In genomic region chr6:3628143-3628840, GRCh38 we compare ENCODE assay signal across 16 cellular contexts.
DNase-seq lines count a peak whose midpoint lies in the region; ATAC-seq and TF ChIP-seq lines count a peak whose summit lies in the region.
"Had no signal": no experiment of that assay in that cellular context is flagged by ENCODE, and none has a peak within 500 bp of the region (broad histone marks: within the 10 kb centered on the region; RNA-seq: fewer than 3 reads in every experiment).

No MANE protein-coding gene starts in this region.

- H3K27me3 Mint-ChIP-seq in activated naive CD8-positive, alpha-beta T cell: no peaks in the 10 kb centered on the region
- peaks cover 19% of the 10 kb centered on the region for H3K27me3 Mint-ChIP-seq in activated naive CD8-positive, alpha-beta T cell treated with anti-CD3 and anti-CD28 coated beads, Interleukin-2, amount 50 U/mL, for 24 hours

- no peaks in the 10 kb centered on the region for H3K36me3 Mint-ChIP-seq in activated naive CD8-positive, alpha-beta T cell
- H3K36me3 Mint-ChIP-seq in activated naive CD8-positive, alpha-beta T cell treated with anti-CD3 and anti-CD28 coated beads, Interleukin-2, amount 50 U/mL, for 24 hours (ENCODE audit: low read depth): no peaks in the 10 kb centered on the region

- TF ChIP-seq CTCF in thoracic aorta (IDR thresholded peaks at IDR 0.05): no peak

- H3K4me1 Mint-ChIP-seq in activated naive CD8-positive, alpha-beta T cell (ENCODE audit: low read depth): peaks cover 37% of the 10 kb centered on the region
- H3K4me1 Mint-ChIP-seq in activated naive CD8-positive, alpha-beta T cell treated with anti-CD3 and anti-CD28 coated beads, Interleukin-2, amount 50 U/mL, for 24 hours: peaks cover 10% of the 10 kb centered on the region

- H3K4me3 Mint-ChIP-seq in activated naive CD8-positive, alpha-beta T cell: peak overlapping the region; percentile 69
- no peak overlapping the region for H3K4me3 Mint-ChIP-seq in activated naive CD8-positive, alpha-beta T cell treated with anti-CD3 and anti-CD28 coated beads, Interleukin-2, amount 50 U/mL, for 24 hours
- H3K4me3 Mint-ChIP-seq: activated T-cell treated with anti-CD3 and anti-CD28 coated beads, Interleukin-2, amount 50 U/mL, for 72 hours had no signal

- no peaks in the 10 kb centered on the region for H3K9me3 Mint-ChIP-seq in activated naive CD8-positive, alpha-beta T cell (ENCODE audit: low read depth)
- H3K9me3 Mint-ChIP-seq in activated naive CD8-positive, alpha-beta T cell treated with anti-CD3 and anti-CD28 coated beads, Interleukin-2, amount 50 U/mL, for 24 hours: no peaks in the 10 kb centered on the region
- H3K9me3 Mint-ChIP-seq: activated T-cell treated with anti-CD3 and anti-CD28 coated beads, Interleukin-2, amount 50 U/mL, for 72 hours had no signal

- H3K9me3 ChIP-seq in thoracic aorta: no peaks in the 10 kb centered on the region
- H3K9me3 ChIP-seq: HAP-1, MG63, tibial nerve had no signal

- no peak overlapping the region for H3K27ac ChIP-seq in thoracic aorta
- H3K27ac ChIP-seq: tibial nerve had no signal

- H3K4me1 ChIP-seq in thoracic aorta (ENCODE audit: control insufficient read depth in 1 of 2, low read depth in 2 of 2): peaks cover 0 to 13% of the 10 kb centered on the region in 2 donors
- H3K4me1 ChIP-seq: HAP-1, tibial nerve had no signal

- no peak for DNase-seq in activated naive CD8-positive, alpha-beta T cell treated with anti-CD3 and anti-CD28 coated beads, Interleukin-2, amount 50 U/mL, for 24 hours
- peak; percentile 77 for DNase-seq in NCI-H2196 treated with DMSO at 0.1 percent for 48 hours (lab: John Stamatoyannopoulos, UW; ENCODE audit: unreplicated experiment)
- DNase-seq in dermis blood vessel endothelial cell: peak; percentile 22
- no peak for DNase-seq in thoracic aorta (ENCODE audit: low spot score)
- DNase-seq in DMS 273 (lab: John Stamatoyannopoulos, UW; ENCODE audit: unreplicated experiment): no peak
- no peak for DNase-seq in SKM-1 treated with dmso at 0.1 percent for 144 hours (lab: John Stamatoyannopoulos, UW; ENCODE audit: unreplicated experiment)
- DNase-seq in kidney glomerular epithelial cell (lab: John Stamatoyannopoulos, UW): no peak
- DNase-seq: activated T-cell treated with anti-CD3 and anti-CD28 coated beads, Interleukin-2, amount 50 U/mL, for 72 hours; DMS 273 treated with DMSO at 0.1 percent for 48 hours; dorsolateral prefrontal cortex; MG63; nucleus accumbens; stimulated activated CD4-positive, alpha-beta T cell treated with anti-CD3 and anti-CD28 coated beads, Interleukin-15, amount 100 ng/mL, for 24 hours had no signal

- H3K36me3 ChIP-seq in thoracic aorta: no peaks in the 10 kb centered on the region
- H3K36me3 ChIP-seq: HAP-1, MG63, tibial nerve had no signal

- H3K27ac Mint-ChIP-seq in activated naive CD8-positive, alpha-beta T cell: no peak overlapping the region
- no peak overlapping the region for H3K27ac Mint-ChIP-seq in activated naive CD8-positive, alpha-beta T cell treated with anti-CD3 and anti-CD28 coated beads, Interleukin-2, amount 50 U/mL, for 24 hours
- H3K27ac Mint-ChIP-seq: activated T-cell treated with anti-CD3 and anti-CD28 coated beads, Interleukin-2, amount 50 U/mL, for 72 hours had no signal

- peak overlapping the region; percentile 3 for H3K4me3 ChIP-seq in thoracic aorta
- H3K4me3 ChIP-seq: HAP-1, MG63, tibial nerve had no signal

- no peaks in the 10 kb centered on the region for H3K27me3 ChIP-seq in thoracic aorta (replicated peaks; ENCODE audit: insufficient read depth)
- H3K27me3 ChIP-seq: dorsolateral prefrontal cortex, MG63 had no signal

- ATAC-seq in activated naive CD8-positive, alpha-beta T cell treated with anti-CD3 and anti-CD28 coated beads, Interleukin-2, amount 50 U/mL, for 24 hours: no peak
- ATAC-seq in thoracic aorta (ENCODE audit: insufficient number of reproducible peaks, low FRiP score, low read depth): no peak
- ATAC-seq: activated T-cell treated with anti-CD3 and anti-CD28 coated beads, Interleukin-2, amount 50 U/mL, for 72 hours had no signal

Comparison
In these comparisons a context has a peak if more than half of its experiments do, and no peak if none do; other contexts are left out.
1. DNase-seq: peak in NCI-H2196 treated with DMSO at 0.1 percent for 48 hours (single experiment) and dermis blood vessel endothelial cell (single experiment); none in activated naive CD8-positive, alpha-beta T cell treated with anti-CD3 and anti-CD28 coated beads, Interleukin-2, amount 50 U/mL, for 24 hours (single experiment), thoracic aorta (single experiment), DMS 273 (single experiment), SKM-1 treated with dmso at 0.1 percent for 144 hours (single experiment) and kidney glomerular epithelial cell (single experiment).